ENCODE assay signal across 8 cellular contexts in the genomic region with DNA sequence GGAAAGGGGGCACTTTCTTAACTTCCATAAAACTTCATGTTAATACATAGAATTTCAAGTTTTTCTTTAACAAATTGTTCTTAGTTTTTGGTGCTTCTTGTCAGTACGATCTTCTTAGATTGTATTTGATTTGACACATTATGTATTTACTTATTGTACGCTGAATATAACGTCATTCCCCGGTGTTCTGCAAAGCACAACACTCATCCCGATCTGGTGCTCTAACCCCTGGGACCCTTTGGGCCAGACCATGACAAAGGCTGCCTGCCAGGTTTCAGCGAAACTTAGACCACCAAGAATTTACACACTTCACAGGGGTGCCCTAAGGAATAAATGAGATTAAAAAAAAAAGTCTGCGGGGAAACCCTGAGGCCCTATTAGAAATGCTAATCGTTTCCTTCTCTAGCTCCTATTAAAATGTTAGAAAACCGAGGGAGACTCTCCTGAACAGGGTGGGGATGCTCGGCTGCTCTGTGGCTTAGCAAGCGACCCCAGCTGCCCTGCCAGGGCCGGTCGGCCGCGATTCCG. TPM values are rescaled to one million over a fixed set of nuclear protein-coding genes. Genes with fewer than 3 reads are reported as not detected.
DNase-seq lines count a peak whose midpoint lies in the region; ATAC-seq, FAIRE-seq and TF ChIP-seq lines count a peak whose summit lies in the region.

No MANE protein-coding gene starts in this region.

- TF ChIP-seq CTCF in bronchial epithelial cell (IDR thresholded peaks at IDR 0.05; ENCODE audit: insufficient read depth, low read length, severe bottlenecking) (no peak), GM10248 (IDR thresholded peaks at IDR 0.05; ENCODE audit: control extremely low read depth, extremely low read depth, low read depth, missing control alignments) (no peak)

- peaks cover 43% of the 10 kb centered on the region for H3K79me2 ChIP-seq in ACC112 (ENCODE audit: control insufficient read depth, insufficient read depth, low read length, unreplicated experiment)

- H3K9me3 ChIP-seq in mucosa of rectum (ENCODE audit: control insufficient read depth in 2 of 2, low read length in 2 of 2): no peaks in the 10 kb centered on the region

- ATAC-seq in GM18867 (IDR thresholded peaks at IDR 0.05; ENCODE audit: unreplicated experiment) (no peak), HG02763 (IDR thresholded peaks at IDR 0.05; ENCODE audit: unreplicated experiment) (no peak)

- H3K36me3 ChIP-seq in ACC112 (ENCODE audit: insufficient read depth, low read length) (no peaks in the 10 kb centered on the region), bronchial epithelial cell (ENCODE audit: control insufficient read depth, insufficient read depth, low read length) (no peaks in the 10 kb centered on the region), mucosa of rectum (ENCODE audit: control insufficient read depth in 2 of 2, insufficient read depth in 2 of 2, low read length in 2 of 2) (no peaks in the 10 kb centered on the region)

- CTCF ChIA-PET in GM10248 (lab: Yijun Ruan, JAX): interaction anchor here (0.8 to 3.2 kb wide), 19 partner anchors 9 to 115 kb away, joined by 3 to 22 read pairs (median 7); a partner anchor contains a TSS

- H3K27me3 ChIP-seq in ACC112 (ENCODE audit: insufficient read depth, low read length) (no peaks in the 10 kb centered on the region), bronchial epithelial cell (ENCODE audit: control insufficient read depth, insufficient read depth, low read length) (no peaks in the 10 kb centered on the region), mucosa of rectum (ENCODE audit: control insufficient read depth in 2 of 2, insufficient read depth in 2 of 2, low read length in 2 of 2) (no peaks in the 10 kb centered on the region)

- DNase-seq in HuH-7.5 (ENCODE audit: low spot score) (peak; percentile 20), bronchial epithelial cell (ENCODE audit: low read depth) (peak; percentile 3), COR-L47 (lab: John Stamatoyannopoulos, UW) (no peak), GM10248 (ENCODE audit: extremely low spot score) (no peak)

- H3K4me3 ChIP-seq in ACC112 (ENCODE audit: low read depth, low read length): peak overlapping the region; percentile 95
- H3K4me3 ChIP-seq in bronchial epithelial cell (ENCODE audit: low read depth, low read length): peak overlapping the region; percentile 92
- peak overlapping the region; percentile 75 to 88 for H3K4me3 ChIP-seq in mucosa of rectum (ENCODE audit: low read length in 2 of 2)

- FAIRE-seq in bronchial epithelial cell (lab: Jason Lieb, UNC): no peak

- H3K4me1 ChIP-seq in ACC112 (ENCODE audit: control insufficient read depth, insufficient read depth, low read length, unreplicated experiment) (peaks cover 27% of the 10 kb centered on the region), mucosa of rectum (ENCODE audit: control insufficient read depth in 2 of 2, insufficient read depth in 2 of 2, low read length in 2 of 2) (peaks cover 22 to 23% of the 10 kb centered on the region in 2 donors)

- peak overlapping the region; percentile 89 for H2AFZ ChIP-seq in ACC112 (ENCODE audit: low read length, unreplicated experiment)

- H3K27ac ChIP-seq in ACC112 (ENCODE audit: low read depth, low read length): peak overlapping the region; percentile 73; the same call in 1 of the 2 replicates
- peak overlapping the region; percentile 98 for H3K27ac ChIP-seq in mucosa of rectum (ENCODE audit: low read depth in 2 of 2, low read length in 2 of 2)

- POLR2A ChIA-PET in GM10248 (lab: Yijun Ruan, JAX): interaction anchor here (2.1 kb wide), 1 partner anchor 74 kb away, joined by 6 read pairs; a partner anchor contains a TSS

- peak overlapping the region; percentile 81 to 99 for H3K9ac ChIP-seq in mucosa of rectum (ENCODE audit: low read depth in 1 of 2, low read length in 2 of 2)

RNA-seq across cellular contexts. Expression of a gene that starts 0.9 kb away (rescaled TPM):
- total RNA-seq in bronchial epithelial cell: 7.1 and 12.5 TPM in 2 replicates

RNA-seq across cellular contexts. Expression of a gene that starts 44.3 kb away (rescaled TPM):
- not detected in 2 replicates for total RNA-seq in bronchial epithelial cell

RNA-seq across cellular contexts. Expression of a gene that starts 60.0 kb away (rescaled TPM):
- 18.4 and 25.0 TPM in 2 replicates for total RNA-seq in bronchial epithelial cell

Comparison
In these comparisons a context has a peak if more than half of its experiments do, and no peak if none do; other contexts are left out.
1. DNase-seq: peak in HuH-7.5 (single experiment) and bronchial epithelial cell (single experiment); none in COR-L47 (single experiment) and GM10248 (single experiment).
2. Peak in every context shown above with its lines, with median percentiles within 50 percentile points of each other: H3K4me3 ChIP-seq.